In the genomic region with DNA sequence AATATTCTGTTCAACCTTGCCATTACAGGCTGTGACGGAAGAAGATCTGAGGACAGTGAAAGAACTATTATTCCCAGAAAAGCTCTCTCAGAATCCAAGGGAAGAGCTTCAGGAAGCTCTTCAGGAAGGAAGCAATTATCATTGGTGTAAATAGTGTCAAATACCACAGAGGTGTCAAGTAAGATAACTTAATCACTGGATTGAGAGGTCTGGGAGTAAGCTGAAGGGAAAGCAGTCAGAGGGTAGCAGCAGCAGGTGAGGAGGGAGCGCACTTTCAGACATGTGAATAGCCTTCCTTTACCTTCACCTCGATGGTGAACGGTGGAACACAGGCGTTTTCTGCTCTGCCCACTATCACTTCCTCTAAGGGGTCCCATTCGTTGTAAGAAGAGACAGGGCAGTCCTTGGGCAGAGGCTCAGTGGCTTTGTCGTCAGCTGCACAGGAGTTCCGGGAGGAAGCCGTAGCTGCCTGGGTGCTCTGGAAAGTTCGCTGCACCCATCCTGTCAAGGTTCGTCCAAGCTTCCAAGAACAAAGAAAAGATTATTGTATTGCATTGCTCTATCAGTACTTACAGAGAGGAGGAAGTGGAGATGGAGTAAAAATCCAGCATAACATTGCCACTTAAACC, we compare ENCODE assay signal across 13 cellular contexts. TPM values are rescaled to one million over a fixed set of nuclear protein-coding genes. Genes with fewer than 3 reads are reported as not detected.
DNase-seq lines count a peak whose midpoint lies in the region; ATAC-seq and TF ChIP-seq lines count a peak whose summit lies in the region.
"Had no signal": no experiment of that assay in that cellular context is flagged by ENCODE, and none has a peak within 500 bp of the region (broad histone marks: within the 10 kb centered on the region; RNA-seq: fewer than 3 reads in every experiment).

No MANE protein-coding gene starts in this region.

- peaks cover 11% of the 10 kb centered on the region for H3K4me1 ChIP-seq in CD4-positive, alpha-beta memory T cell (ENCODE audit: insufficient read depth, low read length)
- H3K4me1 ChIP-seq in psoas muscle: peaks cover 16% of the 10 kb centered on the region

- peaks cover 5 to 22% (median 17%) of the 10 kb centered on the region in 4 donors for H3K4me1 Mint-ChIP-seq in CD4-positive, alpha-beta memory T cell
- H3K4me1 Mint-ChIP-seq in WTC11: peaks cover 22% of the 10 kb centered on the region

- ATAC-seq in WTC11 (no peak), psoas muscle (no peak)
- ATAC-seq: lower lobe of right lung, sciatic nerve had no signal

- no peaks in the 10 kb centered on the region for H3K9me3 Mint-ChIP-seq in CD4-positive, alpha-beta memory T cell
- peaks cover 3% of the 10 kb centered on the region; the same call in 1 of the 2 replicates for H3K9me3 Mint-ChIP-seq in WTC11

- no peak overlapping the region for H3K4me3 ChIP-seq in CD4-positive, alpha-beta memory T cell (ENCODE audit: low read length in 2 of 2)
- H3K4me3 ChIP-seq in psoas muscle: peak overlapping the region; percentile 86

- no peak for DNase-seq in CD4-positive, alpha-beta memory T cell
- no peak for DNase-seq in WTC11 (ENCODE audit: low spot score)
- no peak for DNase-seq in psoas muscle
- DNase-seq in SW480 (ENCODE audit: low spot score): no peak
- no peak for DNase-seq in stimulated activated CD4-positive, alpha-beta T cell treated with anti-CD3 and anti-CD28 coated beads, Interleukin-12 subunit alpha, Interleukin-12 subunit beta, amount 100 ng/mL, for 4 hours
- no peak for DNase-seq in stimulated activated CD4-positive, alpha-beta T cell treated with anti-CD3 and anti-CD28 coated beads, Interleukin-4, amount 100 ng/mL, for 1 hour
- no peak for DNase-seq in HUDEP-2 (lab: John Stamatoyannopoulos, UW; ENCODE audit: unreplicated experiment in 76 of 76)
- DNase-seq: DMS79 treated with DMSO at 0.1 percent for 48 hours, lower lobe of right lung, NCI-H2029 treated with DMSO at 0.1 percent for 48 hours had no signal

- H3K27me3 Mint-ChIP-seq in CD4-positive, alpha-beta memory T cell: peaks cover 49 to 54% of the 10 kb centered on the region in 2 donors
- H3K27me3 Mint-ChIP-seq in WTC11 (ENCODE audit: low read depth): peaks cover 73% of the 10 kb centered on the region

- no peak overlapping the region for H3K27ac Mint-ChIP-seq in CD4-positive, alpha-beta memory T cell
- H3K27ac Mint-ChIP-seq in WTC11: no peak overlapping the region

- no peaks in the 10 kb centered on the region for H3K9me3 ChIP-seq in CD4-positive, alpha-beta memory T cell (ENCODE audit: control insufficient read depth in 1 of 2, low read length in 2 of 2)
- H3K9me3 ChIP-seq in psoas muscle: no peaks in the 10 kb centered on the region
- H3K9me3 ChIP-seq: lower lobe of right lung, vagina had no signal

- no peaks in the 10 kb centered on the region for H3K36me3 Mint-ChIP-seq in CD4-positive, alpha-beta memory T cell
- peaks cover 7% of the 10 kb centered on the region; the same call in 1 of the 2 replicates for H3K36me3 Mint-ChIP-seq in WTC11

- POLR2A ChIA-PET in CD4-positive, alpha-beta memory T cell (lab: Charles Lee; ENCODE audit: partially characterized antibody): interaction anchor here (1.0 kb wide), 1 partner anchor 14 kb away, joined by 3 read pairs; no protein-coding TSS in a partner anchor
- POLR2A ChIA-PET in WTC11 (lab: Charles Lee): interaction anchor here (1.6 kb wide), 1 partner anchor 26 kb away, joined by 7 read pairs; a partner anchor contains a TSS

- intact Hi-C loops in CD4-positive, alpha-beta memory T cell (cut with micrococcal nuclease): no loop called here
- intact Hi-C loops in psoas muscle (cut with DNase I): loop anchor here (5.0 to 10.0 kb wide), 2 partner anchors 172 to 179 kb away; no protein-coding TSS in a partner anchor

- peaks cover 45% of the 10 kb centered on the region for H3K27me3 ChIP-seq in CD4-positive, alpha-beta memory T cell (ENCODE audit: insufficient read depth, low read length)
- no peaks in the 10 kb centered on the region for H3K27me3 ChIP-seq in layer of hippocampus (ENCODE audit: control insufficient read depth, insufficient read depth, low read length)
- H3K27me3 ChIP-seq in psoas muscle (ENCODE audit: insufficient read depth in 3 of 3, low read length in 2 of 3): no peaks in the 10 kb centered on the region
- H3K27me3 ChIP-seq: vagina had no signal

- H3K36me3 ChIP-seq in CD4-positive, alpha-beta memory T cell (ENCODE audit: insufficient read depth, low read length): no peaks in the 10 kb centered on the region
- peaks cover 0 to 30% of the 10 kb centered on the region in 2 donors for H3K36me3 ChIP-seq in psoas muscle (ENCODE audit: insufficient read depth in 1 of 2, low read depth in 1 of 2)
- H3K36me3 ChIP-seq: lower lobe of right lung, vagina had no signal

- TF ChIP-seq CTCF in WTC11 (IDR thresholded peaks at IDR 0.05) (no peak), psoas muscle (IDR thresholded peaks at IDR 0.05) (no peak)

- 42 to 45% (median 42%) methylated on average over 11 of the region's 11 CpGs for WGBS in psoas muscle, 3 donors

- H3K27ac ChIP-seq in CD4-positive, alpha-beta memory T cell (ENCODE audit: low read depth, low read length): no peak overlapping the region
- peak overlapping the region; percentile 88 for H3K27ac ChIP-seq in layer of hippocampus (ENCODE audit: low read depth, low read length)
- peak overlapping the region; percentile 87 for H3K27ac ChIP-seq in psoas muscle
- H3K27ac ChIP-seq: lower lobe of right lung, vagina had no signal

- CTCF ChIA-PET in CD4-positive, alpha-beta memory T cell (lab: Charles Lee; ENCODE audit: partially characterized antibody): no interaction called here
- CTCF ChIA-PET in WTC11 (lab: Charles Lee): interaction anchor here (0.9 kb wide), 1 partner anchor 13 kb away, joined by 3 read pairs; no protein-coding TSS in a partner anchor

- H3K4me3 Mint-ChIP-seq in CD4-positive, alpha-beta memory T cell: peak overlapping the region; percentile 4 to 85 (median 56)
- H3K4me3 Mint-ChIP-seq in WTC11: peak overlapping the region; percentile 34

TF ChIP-seq in WTC11, 78 proteins besides CTCF, POLR2A, EP300 and RAD21:
- no peak for TF ChIP-seq GRHL2 (CRISPR knock-in tag; IDR thresholded peaks at IDR 0.05; ENCODE audit: insufficient replicate concordance, severe bottlenecking)

RNA-seq across cellular contexts. Expression of a gene that starts 1.9 kb away (rescaled TPM):
- total RNA-seq in CD4-positive, alpha-beta memory T cell: 1 to 10 TPM; 1.1 to 1.6 TPM
- polyA plus RNA-seq in CD4-positive, alpha-beta memory T cell: under 1 TPM in 1 of 2 donors, not detected in 1; 0.26 TPM
- total RNA-seq in WTC11 (2021) (10.1 to 18.0 TPM (median 17.0 TPM) in 3 replicates), psoas muscle (10 to 100 TPM; 20.8 to 41.3 (median 26.2) TPM)
- 10 to 100 TPM; 13.1 to 21.4 (median 16.5) TPM for polyA plus RNA-seq in psoas muscle
